ENCODE assay signal across 1 cellular context in the genomic region with DNA sequence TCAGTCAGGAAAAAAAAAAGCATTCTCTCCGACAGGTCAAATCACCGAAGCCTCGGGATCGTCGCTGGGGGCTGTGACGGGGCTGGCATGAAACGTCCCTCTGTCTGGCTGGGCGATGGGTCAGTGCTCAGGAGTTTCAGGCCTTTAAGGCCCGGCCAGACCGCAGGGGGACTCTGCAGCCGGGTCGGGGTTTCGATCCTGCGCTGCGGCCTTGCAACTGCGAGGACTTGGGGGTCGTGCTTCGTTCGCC.
TF ChIP-seq lines count a peak whose summit lies in the region.

No MANE protein-coding gene starts in this region.

TF ChIP-seq in HepG2, 621 proteins besides CTCF, POLR2A, EP300 and RAD21 (continued from another document):
- TF ChIP-seq, protein P1, sequence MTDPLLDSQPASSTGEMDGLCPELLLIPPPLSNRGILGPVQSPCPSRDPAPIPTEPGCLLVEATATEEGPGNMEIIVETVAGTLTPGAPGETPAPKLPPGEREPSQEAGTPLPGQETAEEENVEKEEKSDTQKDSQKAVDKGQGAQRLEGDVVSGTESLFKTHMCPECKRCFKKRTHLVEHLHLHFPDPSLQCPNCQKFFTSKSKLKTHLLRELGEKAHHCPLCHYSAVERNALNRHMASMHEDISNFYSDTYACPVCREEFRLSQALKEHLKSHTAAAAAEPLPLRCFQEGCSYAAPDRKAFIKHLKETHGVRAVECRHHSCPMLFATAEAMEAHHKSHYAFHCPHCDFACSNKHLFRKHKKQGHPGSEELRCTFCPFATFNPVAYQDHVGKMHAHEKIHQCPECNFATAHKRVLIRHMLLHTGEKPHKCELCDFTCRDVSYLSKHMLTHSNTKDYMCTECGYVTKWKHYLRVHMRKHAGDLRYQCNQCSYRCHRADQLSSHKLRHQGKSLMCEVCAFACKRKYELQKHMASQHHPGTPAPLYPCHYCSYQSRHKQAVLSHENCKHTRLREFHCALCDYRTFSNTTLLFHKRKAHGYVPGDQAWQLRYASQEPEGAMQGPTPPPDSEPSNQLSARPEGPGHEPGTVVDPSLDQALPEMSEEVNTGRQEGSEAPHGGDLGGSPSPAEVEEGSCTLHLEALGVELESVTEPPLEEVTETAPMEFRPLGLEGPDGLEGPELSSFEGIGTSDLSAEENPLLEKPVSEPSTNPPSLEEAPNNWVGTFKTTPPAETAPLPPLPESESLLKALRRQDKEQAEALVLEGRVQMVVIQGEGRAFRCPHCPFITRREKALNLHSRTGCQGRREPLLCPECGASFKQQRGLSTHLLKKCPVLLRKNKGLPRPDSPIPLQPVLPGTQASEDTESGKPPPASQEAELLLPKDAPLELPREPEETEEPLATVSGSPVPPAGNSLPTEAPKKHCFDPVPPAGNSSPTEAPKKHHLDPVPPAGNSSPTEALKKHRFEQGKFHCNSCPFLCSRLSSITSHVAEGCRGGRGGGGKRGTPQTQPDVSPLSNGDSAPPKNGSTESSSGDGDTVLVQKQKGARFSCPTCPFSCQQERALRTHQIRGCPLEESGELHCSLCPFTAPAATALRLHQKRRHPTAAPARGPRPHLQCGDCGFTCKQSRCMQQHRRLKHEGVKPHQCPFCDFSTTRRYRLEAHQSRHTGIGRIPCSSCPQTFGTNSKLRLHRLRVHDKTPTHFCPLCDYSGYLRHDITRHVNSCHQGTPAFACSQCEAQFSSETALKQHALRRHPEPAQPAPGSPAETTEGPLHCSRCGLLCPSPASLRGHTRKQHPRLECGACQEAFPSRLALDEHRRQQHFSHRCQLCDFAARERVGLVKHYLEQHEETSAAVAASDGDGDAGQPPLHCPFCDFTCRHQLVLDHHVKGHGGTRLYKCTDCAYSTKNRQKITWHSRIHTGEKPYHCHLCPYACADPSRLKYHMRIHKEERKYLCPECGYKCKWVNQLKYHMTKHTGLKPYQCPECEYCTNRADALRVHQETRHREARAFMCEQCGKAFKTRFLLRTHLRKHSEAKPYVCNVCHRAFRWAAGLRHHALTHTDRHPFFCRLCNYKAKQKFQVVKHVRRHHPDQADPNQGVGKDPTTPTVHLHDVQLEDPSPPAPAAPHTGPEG (CRISPR knock-in tag; IDR thresholded peaks at IDR 0.05), result no peak
- 0 out of 2 replicates have a peak, but pooled peaks have one; percentile 7 for TF ChIP-seq ZNF749 (CRISPR knock-in tag; IDR thresholded peaks at IDR 0.05; ENCODE audit: borderline replicate concordance)
- TF ChIP-seq, protein P2, sequence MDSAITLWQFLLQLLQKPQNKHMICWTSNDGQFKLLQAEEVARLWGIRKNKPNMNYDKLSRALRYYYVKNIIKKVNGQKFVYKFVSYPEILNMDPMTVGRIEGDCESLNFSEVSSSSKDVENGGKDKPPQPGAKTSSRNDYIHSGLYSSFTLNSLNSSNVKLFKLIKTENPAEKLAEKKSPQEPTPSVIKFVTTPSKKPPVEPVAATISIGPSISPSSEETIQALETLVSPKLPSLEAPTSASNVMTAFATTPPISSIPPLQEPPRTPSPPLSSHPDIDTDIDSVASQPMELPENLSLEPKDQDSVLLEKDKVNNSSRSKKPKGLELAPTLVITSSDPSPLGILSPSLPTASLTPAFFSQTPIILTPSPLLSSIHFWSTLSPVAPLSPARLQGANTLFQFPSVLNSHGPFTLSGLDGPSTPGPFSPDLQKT (CRISPR knock-in tag; IDR thresholded peaks at IDR 0.05; ENCODE audit: borderline replicate concordance), result no peak
- TF ChIP-seq, protein P3, sequence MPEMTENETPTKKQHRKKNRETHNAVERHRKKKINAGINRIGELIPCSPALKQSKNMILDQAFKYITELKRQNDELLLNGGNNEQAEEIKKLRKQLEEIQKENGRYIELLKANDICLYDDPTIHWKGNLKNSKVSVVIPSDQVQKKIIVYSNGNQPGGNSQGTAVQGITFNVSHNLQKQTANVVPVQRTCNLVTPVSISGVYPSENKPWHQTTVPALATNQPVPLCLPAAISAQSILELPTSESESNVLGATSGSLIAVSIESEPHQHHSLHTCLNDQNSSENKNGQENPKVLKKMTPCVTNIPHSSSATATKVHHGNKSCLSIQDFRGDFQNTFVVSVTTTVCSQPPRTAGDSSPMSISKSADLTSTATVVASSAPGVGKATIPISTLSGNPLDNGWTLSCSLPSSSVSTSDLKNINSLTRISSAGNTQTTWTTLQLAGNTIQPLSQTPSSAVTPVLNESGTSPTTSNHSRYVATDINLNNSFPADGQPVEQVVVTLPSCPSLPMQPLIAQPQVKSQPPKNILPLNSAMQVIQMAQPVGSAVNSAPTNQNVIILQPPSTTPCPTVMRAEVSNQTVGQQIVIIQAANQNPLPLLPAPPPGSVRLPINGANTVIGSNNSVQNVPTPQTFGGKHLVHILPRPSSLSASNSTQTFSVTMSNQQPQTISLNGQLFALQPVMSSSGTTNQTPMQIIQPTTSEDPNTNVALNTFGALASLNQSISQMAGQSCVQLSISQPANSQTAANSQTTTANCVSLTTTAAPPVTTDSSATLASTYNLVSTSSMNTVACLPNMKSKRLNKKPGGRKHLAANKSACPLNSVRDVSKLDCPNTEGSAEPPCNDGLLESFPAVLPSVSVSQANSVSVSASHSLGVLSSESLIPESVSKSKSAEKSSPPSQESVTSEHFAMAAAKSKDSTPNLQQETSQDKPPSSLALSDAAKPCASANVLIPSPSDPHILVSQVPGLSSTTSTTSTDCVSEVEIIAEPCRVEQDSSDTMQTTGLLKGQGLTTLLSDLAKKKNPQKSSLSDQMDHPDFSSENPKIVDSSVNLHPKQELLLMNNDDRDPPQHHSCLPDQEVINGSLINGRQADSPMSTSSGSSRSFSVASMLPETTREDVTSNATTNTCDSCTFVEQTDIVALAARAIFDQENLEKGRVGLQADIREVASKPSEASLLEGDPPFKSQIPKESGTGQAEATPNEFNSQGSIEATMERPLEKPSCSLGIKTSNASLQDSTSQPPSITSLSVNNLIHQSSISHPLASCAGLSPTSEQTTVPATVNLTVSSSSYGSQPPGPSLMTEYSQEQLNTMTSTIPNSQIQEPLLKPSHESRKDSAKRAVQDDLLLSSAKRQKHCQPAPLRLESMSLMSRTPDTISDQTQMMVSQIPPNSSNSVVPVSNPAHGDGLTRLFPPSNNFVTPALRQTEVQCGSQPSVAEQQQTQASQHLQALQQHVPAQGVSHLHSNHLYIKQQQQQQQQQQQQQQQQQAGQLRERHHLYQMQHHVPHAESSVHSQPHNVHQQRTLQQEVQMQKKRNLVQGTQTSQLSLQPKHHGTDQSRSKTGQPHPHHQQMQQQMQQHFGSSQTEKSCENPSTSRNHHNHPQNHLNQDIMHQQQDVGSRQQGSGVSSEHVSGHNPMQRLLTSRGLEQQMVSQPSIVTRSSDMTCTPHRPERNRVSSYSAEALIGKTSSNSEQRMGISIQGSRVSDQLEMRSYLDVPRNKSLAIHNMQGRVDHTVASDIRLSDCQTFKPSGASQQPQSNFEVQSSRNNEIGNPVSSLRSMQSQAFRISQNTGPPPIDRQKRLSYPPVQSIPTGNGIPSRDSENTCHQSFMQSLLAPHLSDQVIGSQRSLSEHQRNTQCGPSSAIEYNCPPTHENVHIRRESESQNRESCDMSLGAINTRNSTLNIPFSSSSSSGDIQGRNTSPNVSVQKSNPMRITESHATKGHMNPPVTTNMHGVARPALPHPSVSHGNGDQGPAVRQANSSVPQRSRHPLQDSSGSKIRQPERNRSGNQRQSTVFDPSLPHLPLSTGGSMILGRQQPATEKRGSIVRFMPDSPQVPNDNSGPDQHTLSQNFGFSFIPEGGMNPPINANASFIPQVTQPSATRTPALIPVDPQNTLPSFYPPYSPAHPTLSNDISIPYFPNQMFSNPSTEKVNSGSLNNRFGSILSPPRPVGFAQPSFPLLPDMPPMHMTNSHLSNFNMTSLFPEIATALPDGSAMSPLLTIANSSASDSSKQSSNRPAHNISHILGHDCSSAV (CRISPR knock-in tag; IDR thresholded peaks at IDR 0.05; ENCODE audit: borderline replicate concordance), result no peak
